Comparison of ENCODE assay signal across 12 cellular contexts in genomic region chr9:75962186-75963036, GRCh38.
DNase-seq lines count a peak whose midpoint lies in the region; ATAC-seq and TF ChIP-seq lines count a peak whose summit lies in the region.
"Had no signal": no experiment of that assay in that cellular context is flagged by ENCODE, and none has a peak within 500 bp of the region (broad histone marks: within the 10 kb centered on the region; RNA-seq: fewer than 3 reads in every experiment).

No MANE protein-coding gene starts in this region.

- H3K9me3 ChIP-seq in fibroblast of lung (ENCODE audit: control insufficient read depth, insufficient read depth, low read depth, low read length) (no peaks in the 10 kb centered on the region), sigmoid colon (no peaks in the 10 kb centered on the region)

- intact Hi-C loops in sigmoid colon (cut with DNase I), result no loop called here

- H4K20me1 ChIP-seq in fibroblast of lung (ENCODE audit: control insufficient read depth, extremely low read depth, insufficient read depth, low read length), result no peaks in the 10 kb centered on the region

- H3K27ac ChIP-seq in fibroblast of lung (ENCODE audit: insufficient read depth, low read length) (no peak overlapping the region), brain microvascular endothelial cell (no peak overlapping the region), sigmoid colon (peak overlapping the region in 1 of 4 donors; percentile 22)
- H3K27ac ChIP-seq: coronary artery, HL-60 had no signal

- no peak for TF ChIP-seq POLR2A in sigmoid colon (IDR thresholded peaks at IDR 0.05)

- WGBS in sigmoid colon, 2 donors, result 56 to 63% methylated on average over 10 of the region's 10 CpGs

- DNase-seq in DMS79 treated with DMSO at 0.1 percent for 48 hours (lab: John Stamatoyannopoulos, UW) (peak; percentile 8), NCI-H1105 treated with DMSO at 0.1 percent for 48 hours (lab: John Stamatoyannopoulos, UW) (peak; percentile 75), fibroblast of lung (ENCODE audit: low read depth in 2 of 2) (peak; percentile 31 to 37), pons (ENCODE audit: low spot score) (peak; percentile 36), brain microvascular endothelial cell (no peak), sigmoid colon (no peak), NCI-H774 (lab: John Stamatoyannopoulos, UW) (no peak)
- DNase-seq: NCI-H1417 treated with DMSO at 0.1 percent for 48 hours had no signal

- no peak overlapping the region for H2AFZ ChIP-seq in fibroblast of lung (ENCODE audit: low read length)

- ATAC-seq in HG03175 (IDR thresholded peaks at IDR 0.05; ENCODE audit: unreplicated experiment), result no peak
- ATAC-seq: GM12878 had no signal

- H3K27me3 ChIP-seq in fibroblast of lung (ENCODE audit: control insufficient read depth, insufficient read depth, low read length), result no peaks in the 10 kb centered on the region
- no peaks in the 10 kb centered on the region for H3K27me3 ChIP-seq in brain microvascular endothelial cell (replicated peaks)
- H3K27me3 ChIP-seq in sigmoid colon, result no peaks in the 10 kb centered on the region

- H3K79me2 ChIP-seq in fibroblast of lung (ENCODE audit: control insufficient read depth, insufficient read depth, low read length), result no peaks in the 10 kb centered on the region

- H3K36me3 ChIP-seq in fibroblast of lung (ENCODE audit: control insufficient read depth, insufficient read depth, low read length) (no peaks in the 10 kb centered on the region), brain microvascular endothelial cell (replicated peaks) (no peaks in the 10 kb centered on the region), sigmoid colon (no peaks in the 10 kb centered on the region)

- no peak for TF ChIP-seq EP300 in sigmoid colon (IDR thresholded peaks at IDR 0.05)

- H3K9ac ChIP-seq in fibroblast of lung (ENCODE audit: insufficient read depth, low read length), result no peak overlapping the region

- TF ChIP-seq CTCF in fibroblast of lung (conservative IDR thresholded peaks at IDR 0.05 in 1 of 2, IDR thresholded peaks at IDR 0.05 in 1 of 2; ENCODE audit: low read depth in 1 of 2, low read length in 2 of 2) (no peak), brain microvascular endothelial cell (IDR thresholded peaks at IDR 0.05; ENCODE audit: low read depth, low read length, missing control alignments) (no peak), sigmoid colon (IDR thresholded peaks at IDR 0.05) (no peak)

- no peaks in the 10 kb centered on the region for H3K4me1 ChIP-seq in fibroblast of lung (ENCODE audit: control insufficient read depth, extremely low read depth, insufficient read depth, low read length)
- peaks cover 0 to 54% (median 40%) of the 10 kb centered on the region in 4 donors for H3K4me1 ChIP-seq in sigmoid colon

- H3K4me3 ChIP-seq in fibroblast of lung (replicated peaks in 1 of 4; ENCODE audit: control extremely low read depth in 1 of 4, insufficient read depth in 1 of 4, low read depth in 3 of 4, low read length in 4 of 4), result no peak overlapping the region
- H3K4me3 ChIP-seq in brain microvascular endothelial cell (ENCODE audit: low read depth, low read length), result no peak overlapping the region
- H3K4me3 ChIP-seq in sigmoid colon, result no peak overlapping the region
- H3K4me3 ChIP-seq: coronary artery, GM12878 had no signal

- in situ Hi-C loops in brain microvascular endothelial cell (cut with HindIII; ENCODE audit: low pct_ligation_motif_present, low sequenced_read_pairs), result no loop called here

- H3K4me2 ChIP-seq in fibroblast of lung (ENCODE audit: extremely low read depth, insufficient read depth, low read length), result no peak overlapping the region

Comparison
In these comparisons a context has a peak if more than half of its experiments do, and no peak if none do; other contexts are left out.
1. DNase-seq: peak in DMS79 treated with DMSO at 0.1 percent for 48 hours (single experiment), NCI-H1105 treated with DMSO at 0.1 percent for 48 hours (single experiment), fibroblast of lung (2 of 2) and pons (single experiment); none in brain microvascular endothelial cell (single experiment), sigmoid colon (single experiment) and NCI-H774 (single experiment).